Comparison of ENCODE assay signal across 1 cellular context in the genomic region with DNA sequence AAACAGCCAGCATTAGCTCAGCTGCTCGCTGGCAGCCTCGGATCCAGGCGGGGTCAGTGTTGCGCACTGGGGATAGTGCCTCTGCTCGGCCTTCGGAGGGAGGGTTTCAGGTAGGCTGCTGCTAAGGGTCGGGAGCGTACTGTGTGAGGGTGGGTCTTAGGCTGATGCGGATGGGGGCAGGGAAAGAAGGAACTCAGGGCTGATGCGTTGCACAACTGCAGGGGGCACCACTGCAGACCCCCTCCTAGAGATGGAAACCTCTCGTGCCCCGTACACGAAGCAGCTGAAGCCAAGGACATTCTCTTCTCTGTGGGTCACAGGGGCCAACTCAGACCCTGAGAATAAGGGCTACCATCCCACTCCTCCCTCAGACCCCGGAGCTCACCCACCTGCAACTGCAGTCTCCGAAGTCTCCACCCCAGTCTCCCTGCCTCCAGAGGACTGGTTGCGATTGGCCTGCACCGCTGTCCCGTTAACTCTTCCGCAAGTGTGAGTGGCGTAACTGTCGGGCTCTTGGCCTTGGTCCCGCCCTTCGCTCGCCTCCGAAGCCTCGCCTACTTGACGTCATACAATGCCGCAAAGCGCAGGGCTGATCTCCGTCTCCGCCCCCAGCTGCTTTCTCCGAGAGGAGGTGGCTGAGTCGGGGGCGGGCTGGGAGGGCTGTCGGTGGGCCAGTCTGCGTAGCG.
A peak's percentile ranks its signal among the peaks of the same experiment; 100 is the strongest.
TF ChIP-seq lines count a peak whose summit lies in the region.

A gene with protein sequence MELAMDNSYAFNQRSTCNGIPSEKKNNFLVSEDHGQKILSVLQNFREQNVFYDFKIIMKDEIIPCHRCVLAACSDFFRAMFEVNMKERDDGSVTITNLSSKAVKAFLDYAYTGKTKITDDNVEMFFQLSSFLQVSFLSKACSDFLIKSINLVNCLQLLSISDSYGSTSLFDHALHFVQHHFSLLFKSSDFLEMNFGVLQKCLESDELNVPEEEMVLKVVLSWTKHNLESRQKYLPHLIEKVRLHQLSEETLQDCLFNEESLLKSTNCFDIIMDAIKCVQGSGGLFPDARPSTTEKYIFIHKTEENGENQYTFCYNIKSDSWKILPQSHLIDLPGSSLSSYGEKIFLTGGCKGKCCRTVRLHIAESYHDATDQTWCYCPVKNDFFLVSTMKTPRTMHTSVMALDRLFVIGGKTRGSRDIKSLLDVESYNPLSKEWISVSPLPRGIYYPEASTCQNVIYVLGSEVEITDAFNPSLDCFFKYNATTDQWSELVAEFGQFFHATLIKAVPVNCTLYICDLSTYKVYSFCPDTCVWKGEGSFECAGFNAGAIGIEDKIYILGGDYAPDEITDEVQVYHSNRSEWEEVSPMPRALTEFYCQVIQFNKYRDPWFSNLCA (minus strand): TSS at position 425 of the 686 bp plus-strand sequence. CDS start 18,250 bp downstream, outside the sequence.

TF ChIP-seq in HepG2, 621 proteins besides CTCF, POLR2A, EP300 and RAD21 (continued from another document and continues in another):
- TF ChIP-seq ZBTB4 (CRISPR knock-in tag; IDR thresholded peaks at IDR 0.05; ENCODE audit: borderline replicate concordance) (0 out of 2 replicates have a peak, but pooled peaks have one; percentile 50), PRDM10 (CRISPR knock-in tag; IDR thresholded peaks at IDR 0.05; ENCODE audit: low read depth) (no peak), POGZ (CRISPR knock-in tag; IDR thresholded peaks at IDR 0.05) (peak; percentile 68; the same call in 1 of the 2 replicates), ZBTB3 (CRISPR knock-in tag; IDR thresholded peaks at IDR 0.05; ENCODE audit: borderline replicate concordance, low read depth) (0 out of 2 replicates have a peak, but pooled peaks have one; percentile 24), SP2 (CRISPR knock-in tag; IDR thresholded peaks at IDR 0.05) (peak; percentile 96), MAFK (conservative IDR thresholded peaks at IDR 0.05 in 1 of 2, IDR thresholded peaks at IDR 0.05 in 1 of 2; ENCODE audit: low read length in 2 of 2) (no peak), PHF21A (CRISPR knock-in tag; IDR thresholded peaks at IDR 0.05) (0 out of 2 replicates have a peak, but pooled peaks have one; percentile 61), ESRRA (CRISPR knock-in tag; IDR thresholded peaks at IDR 0.05; ENCODE audit: low read depth) (0 out of 2 replicates have a peak, but pooled peaks have one; percentile 21), MTF1 (CRISPR knock-in tag; IDR thresholded peaks at IDR 0.05) (no peak), ZNF768 (CRISPR knock-in tag; IDR thresholded peaks at IDR 0.05) (peak; percentile 16; the same call in 1 of the 2 replicates), NFE2L2 (IDR thresholded peaks at IDR 0.05; ENCODE audit: low read length) (no peak), MAZ (IDR thresholded peaks at IDR 0.05; ENCODE audit: borderline replicate concordance, low read depth, low read length) (no peak), MAZ (CRISPR knock-in tag; IDR thresholded peaks at IDR 0.05; ENCODE audit: low read depth) (peak; percentile 39; the same call in 1 of the 2 replicates), ZNF230 (CRISPR knock-in tag; IDR thresholded peaks at IDR 0.05) (no peak), SCMH1 (CRISPR knock-in tag; IDR thresholded peaks at IDR 0.05; ENCODE audit: borderline replicate concordance) (no peak), NRL (CRISPR knock-in tag; IDR thresholded peaks at IDR 0.05; ENCODE audit: borderline replicate concordance) (peak; percentile 81; the same call in 1 of the 2 replicates), KDM5B (CRISPR knock-in tag; IDR thresholded peaks at IDR 0.05; ENCODE audit: borderline replicate concordance) (no peak; the same call in 1 of the 2 replicates), ZNF280D (CRISPR knock-in tag; IDR thresholded peaks at IDR 0.05) (0 out of 2 replicates have a peak, but pooled peaks have one; percentile 44), NR1H2 (CRISPR knock-in tag; IDR thresholded peaks at IDR 0.05; ENCODE audit: borderline replicate concordance, low read depth) (no peak), GTF3A (CRISPR knock-in tag; conservative IDR thresholded peaks at IDR 0.05) (0 out of 2 replicates have a peak, but pooled peaks have one; percentile 10), SRSF4 (IDR thresholded peaks at IDR 0.05; ENCODE audit: low read depth, low read length, poor library complexity, severe bottlenecking) (no peak), DR1 (CRISPR knock-in tag; IDR thresholded peaks at IDR 0.05) (peak; percentile 25; the same call in 1 of the 2 replicates), ZNF121 (CRISPR knock-in tag; IDR thresholded peaks at IDR 0.05) (no peak)
- TF ChIP-seq, protein P1, sequence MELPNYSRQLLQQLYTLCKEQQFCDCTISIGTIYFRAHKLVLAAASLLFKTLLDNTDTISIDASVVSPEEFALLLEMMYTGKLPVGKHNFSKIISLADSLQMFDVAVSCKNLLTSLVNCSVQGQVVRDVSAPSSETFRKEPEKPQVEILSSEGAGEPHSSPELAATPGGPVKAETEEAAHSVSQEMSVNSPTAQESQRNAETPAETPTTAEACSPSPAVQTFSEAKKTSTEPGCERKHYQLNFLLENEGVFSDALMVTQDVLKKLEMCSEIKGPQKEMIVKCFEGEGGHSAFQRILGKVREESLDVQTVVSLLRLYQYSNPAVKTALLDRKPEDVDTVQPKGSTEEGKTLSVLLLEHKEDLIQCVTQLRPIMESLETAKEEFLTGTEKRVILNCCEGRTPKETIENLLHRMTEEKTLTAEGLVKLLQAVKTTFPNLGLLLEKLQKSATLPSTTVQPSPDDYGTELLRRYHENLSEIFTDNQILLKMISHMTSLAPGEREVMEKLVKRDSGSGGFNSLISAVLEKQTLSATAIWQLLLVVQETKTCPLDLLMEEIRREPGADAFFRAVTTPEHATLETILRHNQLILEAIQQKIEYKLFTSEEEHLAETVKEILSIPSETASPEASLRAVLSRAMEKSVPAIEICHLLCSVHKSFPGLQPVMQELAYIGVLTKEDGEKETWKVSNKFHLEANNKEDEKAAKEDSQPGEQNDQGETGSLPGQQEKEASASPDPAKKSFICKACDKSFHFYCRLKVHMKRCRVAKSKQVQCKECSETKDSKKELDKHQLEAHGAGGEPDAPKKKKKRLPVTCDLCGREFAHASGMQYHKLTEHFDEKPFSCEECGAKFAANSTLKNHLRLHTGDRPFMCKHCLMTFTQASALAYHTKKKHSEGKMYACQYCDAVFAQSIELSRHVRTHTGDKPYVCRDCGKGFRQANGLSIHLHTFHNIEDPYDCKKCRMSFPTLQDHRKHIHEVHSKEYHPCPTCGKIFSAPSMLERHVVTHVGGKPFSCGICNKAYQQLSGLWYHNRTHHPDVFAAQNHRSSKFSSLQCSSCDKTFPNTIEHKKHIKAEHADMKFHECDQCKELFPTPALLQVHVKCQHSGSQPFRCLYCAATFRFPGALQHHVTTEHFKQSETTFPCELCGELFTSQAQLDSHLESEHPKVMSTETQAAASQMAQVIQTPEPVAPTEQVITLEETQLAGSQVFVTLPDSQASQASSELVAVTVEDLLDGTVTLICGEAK (IDR thresholded peaks at IDR 0.05): no peak
- TF ChIP-seq, protein P1 (CRISPR knock-in tag; IDR thresholded peaks at IDR 0.05): 0 out of 2 replicates have a peak, but pooled peaks have one; percentile 28
